ENCODE assay signal across 11 cellular contexts in the genomic region with DNA sequence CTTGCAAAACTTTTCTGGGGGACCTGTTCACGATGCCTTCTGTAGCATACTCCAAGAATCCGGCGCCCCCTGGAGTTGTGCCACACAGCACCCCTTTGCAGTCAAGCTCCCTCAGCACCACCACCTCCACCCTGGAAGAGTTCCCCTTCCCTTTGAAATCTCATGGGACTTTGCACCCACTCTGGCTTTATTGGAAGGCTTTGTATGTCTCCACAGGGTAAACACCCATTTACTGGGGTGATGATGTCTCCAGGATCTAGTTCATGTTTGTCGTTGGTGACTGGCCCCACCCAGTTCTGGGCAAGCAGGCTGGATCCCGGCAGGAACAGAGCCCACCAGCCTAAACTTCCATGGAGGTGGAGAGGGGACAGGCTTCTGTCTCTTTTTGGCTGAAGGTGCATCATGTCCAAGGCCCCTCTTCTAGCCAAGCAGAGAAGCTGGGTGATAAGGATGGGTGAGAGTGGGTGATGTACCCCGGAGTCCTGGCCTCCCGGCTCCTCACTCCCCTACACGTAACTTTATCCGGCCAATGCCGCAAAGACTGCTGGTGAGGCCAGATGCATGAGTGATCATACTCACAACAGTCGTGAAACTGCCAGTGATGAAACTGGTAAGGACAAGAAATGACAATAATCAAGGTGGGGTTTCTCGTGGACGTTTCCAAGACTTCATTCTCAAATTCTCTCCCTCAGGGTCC. TPM values are rescaled to one million over a fixed set of nuclear protein-coding genes. Genes with fewer than 3 reads are reported as not detected.
DNase-seq lines count a peak whose midpoint lies in the region; ATAC-seq and TF ChIP-seq lines count a peak whose summit lies in the region.
"Had no signal": no experiment of that assay in that cellular context is flagged by ENCODE, and none has a peak within 500 bp of the region (broad histone marks: within the 10 kb centered on the region; RNA-seq: fewer than 3 reads in every experiment).

No MANE protein-coding gene starts in this region.

- no peak overlapping the region for H3K4me3 ChIP-seq in stomach

- no peaks in the 10 kb centered on the region for H3K9me3 ChIP-seq in T-helper 17 cell (ENCODE audit: control insufficient read depth, low read length, poor library complexity, severe bottlenecking)
- no peaks in the 10 kb centered on the region for H3K9me3 ChIP-seq in stomach

- peak overlapping the region in 4 of 5 donors; percentile 56 to 86 (median 72) for H3K27ac ChIP-seq in stomach

- H3K27ac Mint-ChIP-seq in T-helper 17 cell: peak overlapping the region; percentile 41
- H3K27ac Mint-ChIP-seq in activated CD4-positive, alpha-beta memory T cell treated with anti-CD3 and anti-CD28 coated beads for 36 hours: no peak overlapping the region

- CTCF ChIA-PET in activated CD4-positive, alpha-beta memory T cell treated with anti-CD3 and anti-CD28 coated beads for 36 hours (lab: Charles Lee): no interaction called here

- H3K4me1 ChIP-seq in stomach: peaks cover 20 to 69% (median 64%) of the 10 kb centered on the region in 4 donors

- peaks cover 30% of the 10 kb centered on the region for H3K4me1 Mint-ChIP-seq in T-helper 17 cell
- H3K4me1 Mint-ChIP-seq in activated CD4-positive, alpha-beta memory T cell treated with anti-CD3 and anti-CD28 coated beads for 36 hours (ENCODE audit: low read depth): peaks cover 25% of the 10 kb centered on the region

- TF ChIP-seq EP300 in stomach (IDR thresholded peaks at IDR 0.05): no peak

- no peaks in the 10 kb centered on the region for H3K36me3 ChIP-seq in stomach

- ATAC-seq in T-helper 17 cell (no peak), left lobe of liver (peak; percentile 27), GM21576 (IDR thresholded peaks at IDR 0.05; ENCODE audit: unreplicated experiment) (no peak)

- no peaks in the 10 kb centered on the region for H3K9me3 Mint-ChIP-seq in activated CD4-positive, alpha-beta memory T cell treated with anti-CD3 and anti-CD28 coated beads for 36 hours

- peaks cover 0 to 61% (median 10%) of the 10 kb centered on the region in 3 donors for H3K27me3 ChIP-seq in stomach

- intact Hi-C loops in stomach (cut with DNase I; ENCODE audit: low total_unique reads): no loop called here
- intact Hi-C loops in activated CD4-positive, alpha-beta memory T cell treated with anti-CD3 and anti-CD28 coated beads for 36 hours (cut with micrococcal nuclease): loop anchor here (2.0 kb wide), 1 partner anchor 21 kb away; no protein-coding TSS in a partner anchor

- H3K27me3 Mint-ChIP-seq in T-helper 17 cell: no peaks in the 10 kb centered on the region
- H3K27me3 Mint-ChIP-seq in activated CD4-positive, alpha-beta memory T cell treated with anti-CD3 and anti-CD28 coated beads for 36 hours: no peaks in the 10 kb centered on the region

- no peak for TF ChIP-seq CTCF in stomach (IDR thresholded peaks at IDR 0.05)

- POLR2A ChIA-PET in activated CD4-positive, alpha-beta memory T cell treated with anti-CD3 and anti-CD28 coated beads for 36 hours (lab: Charles Lee): no interaction called here

- no peak for TF ChIP-seq POLR2A in stomach (IDR thresholded peaks at IDR 0.05)

- 50 to 70% (median 58%) methylated on average over 13 of the region's 13 CpGs for WGBS in stomach, 5 donors

- H3K36me3 Mint-ChIP-seq in T-helper 17 cell (ENCODE audit: low read depth): no peaks in the 10 kb centered on the region
- no peaks in the 10 kb centered on the region for H3K36me3 Mint-ChIP-seq in activated CD4-positive, alpha-beta memory T cell treated with anti-CD3 and anti-CD28 coated beads for 36 hours

- no peak overlapping the region for H3K4me3 Mint-ChIP-seq in T-helper 17 cell
- no peak overlapping the region for H3K4me3 Mint-ChIP-seq in activated CD4-positive, alpha-beta memory T cell treated with anti-CD3 and anti-CD28 coated beads for 36 hours

- peak; percentile 65 for DNase-seq in NCI-H2107 treated with DMSO at 0.1 percent for 48 hours (lab: John Stamatoyannopoulos, UW; ENCODE audit: unreplicated experiment)
- no peak for DNase-seq in NCI-H2107 (lab: John Stamatoyannopoulos, UW)
- DNase-seq in T-helper 17 cell: no peak
- DNase-seq in left lobe of liver (ENCODE audit: low spot score): no peak
- DNase-seq in stomach: no peak
- DNase-seq in inferior parietal cortex (ENCODE audit: extremely low spot score): no peak
- DNase-seq in activated CD4-positive, alpha-beta memory T cell treated with anti-CD3 and anti-CD28 coated beads for 36 hours: no peak
- DNase-seq: activated CD8-positive, alpha-beta memory T cell treated with anti-CD3 and anti-CD28 coated beads, Interleukin-2, amount 50 U/mL, for 48 hours; GDM1 had no signal

RNA-seq across cellular contexts. Expression of gene CLDN4, which starts 0.7 kb away (rescaled TPM):
- total RNA-seq in T-helper 17 cell (under 1 TPM; 0.17 to 0.23 TPM), left lobe of liver (1.7 TPM), stomach (100 to 1,000 TPM in 1 of 5 donors, 10 to 100 TPM in 3, not detected in 1; 15.6 to 523 (median 17.3) TPM)
- polyA plus RNA-seq in stomach: 10 to 100 TPM in 2 of 3 donors, 1 to 10 TPM in 1; 2.4 to 51.2 (median 36.1) TPM
- under 1 TPM; 0.14 to 0.17 TPM for total RNA-seq in activated CD4-positive, alpha-beta memory T cell treated with anti-CD3 and anti-CD28 coated beads for 36 hours

RNA-seq across cellular contexts. Expression of gene METTL27, which starts 12.2 kb away (rescaled TPM):
- total RNA-seq in T-helper 17 cell (under 1 TPM; 0.73 to 0.85 TPM), left lobe of liver (0.96 TPM), stomach (1 to 10 TPM in 2 of 5 donors, under 1 TPM in 1, not detected in 2; 0.87 to 4.8 (median 3.0) TPM)
- polyA plus RNA-seq in stomach: under 1 TPM in 1 of 3 donors, not detected in 2; 0.80 TPM
- 1 to 10 TPM; 1.7 to 2.3 TPM for total RNA-seq in activated CD4-positive, alpha-beta memory T cell treated with anti-CD3 and anti-CD28 coated beads for 36 hours

RNA-seq across cellular contexts. Expression of gene TMEM270, which starts 30.9 kb away (rescaled TPM):
- not detected for total RNA-seq in T-helper 17 cell
- not detected for total RNA-seq in left lobe of liver
- not detected for total RNA-seq in stomach
- polyA plus RNA-seq in stomach: not detected
- total RNA-seq in activated CD4-positive, alpha-beta memory T cell treated with anti-CD3 and anti-CD28 coated beads for 36 hours: not detected
- total RNA-seq: esophagus mucosa had no signal

RNA-seq across cellular contexts. Expression of gene CLDN3, which starts 60.0 kb away (rescaled TPM):
- total RNA-seq in T-helper 17 cell: not detected
- 28.9 TPM for total RNA-seq in left lobe of liver
- total RNA-seq in stomach: 1,000 to 10,000 TPM in 1 of 5 donors, 1 to 10 TPM in 2, under 1 TPM in 1, not detected in 1; 0.45 to 1,550 (median 2.2) TPM
- polyA plus RNA-seq in stomach: 1 to 10 TPM in 1 of 3 donors, under 1 TPM in 1, not detected in 1; 0.62 to 1.4 TPM
- not detected for total RNA-seq in activated CD4-positive, alpha-beta memory T cell treated with anti-CD3 and anti-CD28 coated beads for 36 hours
